8 cellular contexts compared by ENCODE assay signal in the genomic region with DNA sequence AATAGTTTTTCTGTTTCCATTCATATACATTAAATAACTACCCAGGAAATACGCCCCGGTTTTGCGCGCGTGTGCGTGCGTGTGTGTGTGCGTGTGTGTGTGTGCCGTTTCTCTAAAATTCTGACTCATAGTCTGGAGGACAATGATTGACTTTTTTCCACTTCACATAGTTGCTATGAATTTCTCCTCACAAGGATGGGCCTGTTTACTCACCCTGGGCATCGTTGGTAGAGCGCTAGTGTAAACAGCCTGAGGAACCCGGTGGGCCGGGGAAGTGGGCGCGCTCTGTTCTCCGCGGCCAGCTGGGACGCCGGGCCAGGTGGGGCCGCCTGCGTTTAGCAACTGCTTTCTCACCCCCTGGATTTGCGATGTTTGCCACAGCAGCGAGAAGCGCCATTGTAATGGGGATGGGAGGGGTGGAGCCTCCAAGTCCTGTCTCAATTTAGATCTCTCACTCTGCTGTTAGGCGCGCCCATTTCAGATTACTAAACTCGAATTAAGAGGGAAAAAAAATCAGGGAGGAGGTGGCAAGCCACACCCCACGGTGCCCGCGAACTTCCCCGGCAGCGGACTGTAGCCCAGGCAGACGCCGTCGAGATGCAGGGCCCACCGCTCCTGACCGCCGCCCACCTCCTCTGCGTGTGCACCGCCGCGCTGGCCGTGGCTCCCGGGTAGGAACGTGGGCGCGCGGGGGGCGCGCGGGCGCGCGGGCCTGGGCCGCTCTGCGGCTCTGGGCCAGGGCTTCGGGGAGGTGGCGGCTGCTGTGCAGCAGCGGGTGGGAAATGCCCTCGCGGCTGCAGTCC. TPM values are rescaled to one million over a fixed set of nuclear protein-coding genes. Genes with fewer than 3 reads are reported as not detected.
DNase-seq lines count a peak whose midpoint lies in the region; FAIRE-seq and TF ChIP-seq lines count a peak whose summit lies in the region.

A gene (plus strand): TSS at position 585 of the 803 bp plus-strand sequence. CDS start 13 bp downstream, at position 598.

- DNase-seq in H54 (ENCODE audit: insufficient read length, low spot score): peak; percentile 49
- peak; percentile 92 for DNase-seq in M059J (ENCODE audit: low read depth)
- DNase-seq in caudate nucleus (lab: John Stamatoyannopoulos, UW): peak in 25 of 61 donors; percentile 4 to 71 (median 32)
- DNase-seq in kidney glomerular epithelial cell (lab: John Stamatoyannopoulos, UW): peak; percentile 69
- DNase-seq in stimulated activated CD4-positive, alpha-beta T cell treated with anti-CD3 and anti-CD28 coated beads, Interleukin-1b, Interleukin-23, amount 100 ng/mL, for 4 hours (ENCODE audit: low read depth in 2 of 2): peak; percentile 60 to 63
- no peak for DNase-seq in OCI-LY7 (ENCODE audit: low spot score)

- no peak within 1 kb of the TSS for H2AFZ ChIP-seq in OCI-LY7 (ENCODE audit: low read length)

- CTCF ChIA-PET in OCI-LY7 (lab: Charles Lee; ENCODE audit: unreplicated experiment): no interaction called here

- H4K20me1 ChIP-seq in OCI-LY7 (ENCODE audit: insufficient read depth, low read length): no peaks in the 10 kb centered on the region

- no TSS peak for BruUV-seq in OCI-LY7 (replicated peaks; lab: Mats Ljungman, UMichigan)

- H3K4me1 ChIP-seq in ES-I3 (ENCODE audit: insufficient read depth, low read length) (peaks cover 17% of the 10 kb centered on the region), OCI-LY7 (ENCODE audit: insufficient read depth, low read length, poor library complexity, severe bottlenecking) (no peaks in the 10 kb centered on the region)

- POLR2A ChIA-PET in OCI-LY7 (lab: Charles Lee): interaction anchor here (1.1 kb wide), 1 partner anchor 166 kb away, joined by 3 read pairs; no protein-coding TSS in a partner anchor

- H3K9ac ChIP-seq in ES-I3 (ENCODE audit: low read depth, low read length): peak within 1 kb of the TSS; percentile 64

- TF ChIP-seq CTCF in WI38 (IDR thresholded peaks at IDR 0.05; ENCODE audit: low read depth, low read length) (no peak), OCI-LY7 (conservative IDR thresholded peaks at IDR 0.05; ENCODE audit: low read length) (no peak)

- H3K79me2 ChIP-seq in OCI-LY7 (ENCODE audit: insufficient read depth, low read depth, low read length): no peaks in the 10 kb centered on the region

- H3K4me3 ChIP-seq in WI38 (ENCODE audit: low read depth, low read length) (peak within 1 kb of the TSS; percentile 65), OCI-LY7 (ENCODE audit: low read depth, low read length, poor library complexity, severe bottlenecking) (no peak within 1 kb of the TSS)

- H3K9me3 ChIP-seq in ES-I3 (ENCODE audit: control insufficient read depth, insufficient read depth, low read length) (peaks cover 3% of the 10 kb centered on the region; the same call in 1 of the 2 replicates), OCI-LY7 (ENCODE audit: low read length) (no peaks in the 10 kb centered on the region)

- no peak for FAIRE-seq in H54 (lab: Jason Lieb, UNC)

- H3K36me3 ChIP-seq in ES-I3 (ENCODE audit: insufficient read depth, low read length) (no peaks in the 10 kb centered on the region), OCI-LY7 (ENCODE audit: insufficient read depth, low read length) (no peaks in the 10 kb centered on the region)

- peak; percentile 68 for TF ChIP-seq POLR2A in H54 (IDR thresholded peaks at IDR 0.05; ENCODE audit: low read depth, low read length)

- H3K4me2 ChIP-seq in OCI-LY7 (ENCODE audit: low read length): no peak within 1 kb of the TSS

- H3K9me2 ChIP-seq in OCI-LY7 (ENCODE audit: insufficient read depth, low read length): no peaks in the 10 kb centered on the region

- H3K27ac ChIP-seq in caudate nucleus (ENCODE audit: low read depth, low read length) (peak within 1 kb of the TSS; percentile 77), OCI-LY7 (ENCODE audit: low read depth, low read length, poor library complexity, severe bottlenecking) (no peak within 1 kb of the TSS)

- intact Hi-C loops in OCI-LY7 (cut with micrococcal nuclease; ENCODE audit: unreplicated experiment): no loop called here

RNA-seq across cellular contexts. Expression of the gene that starts here (rescaled TPM):
- 24.0 and 39.3 TPM in 2 replicates for total RNA-seq in M059J (2014; rRNA removed; shearing (Covaris generic))
- total RNA-seq in OCI-LY7 (2014; rRNA removed; shearing (Covaris generic)): 0.13 TPM in 1 of 2 replicates, not detected in the other
- total RNA-seq in OCI-LY7 (2022): 0.08 TPM in 1 of 2 replicates, not detected in the other

Comparison
In these comparisons a context has a peak if more than half of its experiments do, and no peak if none do; other contexts are left out.
1. RNA of the gene that starts here (total RNA-seq): 24.0 to 39.3 TPM in M059J; 0.08 to 0.13 TPM in OCI-LY7; every median in the first group is over 10 times any median in the second.